ENCODE assay signal across 1 cellular context in genomic region chrX:118520206-118520857, GRCh38.
TF ChIP-seq lines count a peak whose summit lies in the region.

No MANE protein-coding gene starts in this region.

TF ChIP-seq in K562, 482 proteins besides CTCF, POLR2A, EP300 and RAD21:
- TF ChIP-seq MEIS2 (IDR thresholded peaks at IDR 0.05; ENCODE audit: partially characterized antibody) (no peak), NR2C1 (IDR thresholded peaks at IDR 0.05) (no peak), NR2C1 (tag; IDR thresholded peaks at IDR 0.05) (peak; percentile 34; the same call in 1 of the 2 replicates), TAF15 (IDR thresholded peaks at IDR 0.05; ENCODE audit: low read depth, low read length) (no peak), HDAC2 (IDR thresholded peaks at IDR 0.05) (no peak), MEF2A (IDR thresholded peaks at IDR 0.05; ENCODE audit: control insufficient read depth, low read depth, low read length) (no peak), CEBPB (tag; IDR thresholded peaks at IDR 0.05) (0 out of 2 replicates have a peak, but pooled peaks have one; percentile 8), POLR2AphosphoS5 (IDR thresholded peaks at IDR 0.05; ENCODE audit: control insufficient read depth, insufficient read depth, low read depth, low read length) (no peak), GATAD2B (IDR thresholded peaks at IDR 0.05; ENCODE audit: borderline replicate concordance) (no peak), ZNF121 (CRISPR knock-in tag; conservative IDR thresholded peaks at IDR 0.05) (no peak)
- TF ChIP-seq, protein P1, sequence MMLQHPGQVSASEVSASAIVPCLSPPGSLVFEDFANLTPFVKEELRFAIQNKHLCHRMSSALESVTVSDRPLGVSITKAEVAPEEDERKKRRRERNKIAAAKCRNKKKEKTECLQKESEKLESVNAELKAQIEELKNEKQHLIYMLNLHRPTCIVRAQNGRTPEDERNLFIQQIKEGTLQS (IDR thresholded peaks at IDR 0.05) = peak; percentile 33
- TF ChIP-seq, protein P1 (CRISPR knock-in tag; conservative IDR thresholded peaks at IDR 0.05) = no peak
